ENCODE assay signal across 28 cellular contexts in the genomic region with DNA sequence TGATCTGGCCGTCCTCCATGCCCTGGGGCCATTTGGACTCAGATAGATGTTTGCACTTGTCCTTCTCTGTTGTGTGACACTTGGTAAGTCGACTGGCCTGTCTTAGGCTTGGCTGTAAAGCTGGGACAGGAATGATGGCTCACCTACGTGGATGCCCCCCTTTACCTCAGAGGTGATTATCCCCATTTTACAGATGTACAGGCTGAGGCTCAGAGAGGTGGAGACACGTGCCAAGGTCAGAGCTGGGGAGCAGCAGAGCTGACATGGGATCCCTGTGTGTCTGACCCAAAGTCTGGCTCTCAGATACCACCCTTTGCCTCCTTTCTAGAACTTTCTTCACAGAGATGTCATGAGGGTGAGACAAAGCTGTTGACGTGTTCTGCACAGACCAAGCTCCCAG.
"Had no signal": no experiment of that assay in that cellular context is flagged by ENCODE, and none has a peak within 500 bp of the region (broad histone marks: within the 10 kb centered on the region; RNA-seq: fewer than 3 reads in every experiment).

No MANE protein-coding gene starts in this region.

- ATAC-seq: activated CD4-positive, alpha-beta T cell treated with anti-CD3 and anti-CD28 coated beads for 36 hours; activated CD8-positive, alpha-beta memory T cell treated with anti-CD3 and anti-CD28 coated beads, Interleukin-2, amount 10 ng/mL, durations not matched to agents 7 days and 5 days; activated CD8-positive, alpha-beta T cell treated with anti-CD3 and anti-CD28 coated beads, Interleukin-2, amount 10 ng/mL, durations not matched to agents 7 days and 5 days; body of pancreas; esophagus mucosa had no signal

- FAIRE-seq: endometrium, frontal cortex had no signal

- H3K27me3 Mint-ChIP-seq: activated CD8-positive, alpha-beta memory T cell treated with anti-CD3 and anti-CD28 coated beads, Interleukin-2, amount 10 ng/mL, durations not matched to agents 7 days and 5 days had no signal

- H3K4me1 ChIP-seq: colonic mucosa had no signal

- DNase-seq: activated CD4-positive, alpha-beta memory T cell treated with anti-CD3 and anti-CD28 coated beads for 36 hours; activated CD4-positive, alpha-beta T cell treated with anti-CD3 and anti-CD28 coated beads for 36 hours; activated CD4-positive, alpha-beta T cell treated with anti-CD3 and anti-CD28 coated beads, Interleukin-2, amount 10 ng/mL, durations not matched to agents 24 days and 14 days; activated CD4-positive, CD25-positive, alpha-beta regulatory T cell; activated CD4-positive, CD25-positive, alpha-beta regulatory T cell treated with anti-CD3 and anti-CD28 coated beads, Interleukin-2, amount 50 U/mL, for 72 hours; activated CD8-positive, alpha-beta memory T cell treated with anti-CD3 and anti-CD28 coated beads, Interleukin-2, amount 10 ng/mL, durations not matched to agents 7 days and 5 days; activated CD8-positive, alpha-beta memory T cell treated with anti-CD3 and anti-CD28 coated beads, Interleukin-2, amount 50 U/mL, for 4 hours; activated CD8-positive, alpha-beta T cell treated with anti-CD3 and anti-CD28 coated beads, Interleukin-2, amount 10 ng/mL, durations not matched to agents 7 days and 5 days; activated effector memory CD4-positive, alpha-beta T cell treated with anti-CD3 and anti-CD28 coated beads, Interleukin-2, amount 50 U/mL, for 16 hours; activated naive CD4-positive, alpha-beta T cell treated with anti-CD3 and anti-CD28 coated beads for 36 hours; activated T-cell treated with anti-CD3 and anti-CD28 coated beads, Interleukin-2, amount 50 U/mL, for 1 hour; activated T-cell treated with anti-CD3 and anti-CD28 coated beads, Interleukin-2, amount 50 U/mL, for 48 hours; adrenal gland; amygdala; aorta; body of pancreas; central memory CD4-positive, alpha-beta T cell; cerebellar nuclear complex; colonic mucosa; effector CD8-positive, alpha-beta T cell; foreskin fibroblast; T-helper 2 cell had no signal

- H3K27ac Mint-ChIP-seq: activated CD4-positive, alpha-beta memory T cell treated with anti-CD3 and anti-CD28 coated beads for 36 hours; activated CD4-positive, alpha-beta T cell treated with anti-CD3 and anti-CD28 coated beads for 36 hours; activated CD4-positive, alpha-beta T cell treated with anti-CD3 and anti-CD28 coated beads, Interleukin-2, amount 10 ng/mL, durations not matched to agents 24 days and 14 days; activated CD8-positive, alpha-beta memory T cell treated with anti-CD3 and anti-CD28 coated beads, Interleukin-2, amount 10 ng/mL, durations not matched to agents 7 days and 5 days; activated CD8-positive, alpha-beta T cell treated with anti-CD3 and anti-CD28 coated beads, Interleukin-2, amount 10 ng/mL, durations not matched to agents 7 days and 5 days; activated naive CD4-positive, alpha-beta T cell treated with anti-CD3 and anti-CD28 coated beads for 36 hours; activated naive CD8-positive, alpha-beta T cell; activated T-helper 1 cell treated with anti-CD3 and anti-CD28 coated beads, Interleukin-12 subunit alpha, Interleukin-12 subunit beta, Interleukin-2, Interleukin-4 antibody, amounts not matched to agents 30 ng/mL and 10 ng/mL and 1 ng/mL, durations not matched to agents 14 hours and 24 hours and 36 hours; activated T-helper 2 cell treated with anti-CD3 and anti-CD28 coated beads, Interferon-gamma antibody, Interleukin-2, Interleukin-4, amounts not matched to agents 10 μg/mL and 5 μg/mL and 100 μg/mL, durations not matched to agents 14 hours and 24 hours and 36 hours had no signal

- H3K4me3 ChIP-seq: adrenal gland, body of pancreas, colonic mucosa had no signal

- H3K36me3 Mint-ChIP-seq: activated CD8-positive, alpha-beta memory T cell treated with anti-CD3 and anti-CD28 coated beads, Interleukin-2, amount 10 ng/mL, durations not matched to agents 7 days and 5 days had no signal

- H3K9me3 ChIP-seq: body of pancreas, colonic mucosa had no signal

- H3K27ac ChIP-seq: adrenal gland, body of pancreas, colonic mucosa had no signal

- H3K4me3 Mint-ChIP-seq: activated CD4-positive, alpha-beta memory T cell treated with anti-CD3 and anti-CD28 coated beads for 36 hours; activated CD4-positive, alpha-beta T cell treated with anti-CD3 and anti-CD28 coated beads for 36 hours; activated CD4-positive, alpha-beta T cell treated with anti-CD3 and anti-CD28 coated beads, Interleukin-2, amount 10 ng/mL, durations not matched to agents 24 days and 14 days; activated CD8-positive, alpha-beta memory T cell treated with anti-CD3 and anti-CD28 coated beads, Interleukin-2, amount 10 ng/mL, durations not matched to agents 7 days and 5 days; activated CD8-positive, alpha-beta T cell treated with anti-CD3 and anti-CD28 coated beads, Interleukin-2, amount 10 ng/mL, durations not matched to agents 7 days and 5 days; activated naive CD4-positive, alpha-beta T cell treated with anti-CD3 and anti-CD28 coated beads for 36 hours; activated naive CD8-positive, alpha-beta T cell; activated T-helper 1 cell treated with anti-CD3 and anti-CD28 coated beads, Interleukin-12 subunit alpha, Interleukin-12 subunit beta, Interleukin-2, Interleukin-4 antibody, amounts not matched to agents 30 ng/mL and 10 ng/mL and 1 ng/mL, durations not matched to agents 14 hours and 24 hours and 36 hours had no signal

- H3K36me3 ChIP-seq: colonic mucosa had no signal

- H3K4me1 Mint-ChIP-seq: activated CD4-positive, alpha-beta T cell treated with anti-CD3 and anti-CD28 coated beads for 36 hours; activated CD4-positive, alpha-beta T cell treated with anti-CD3 and anti-CD28 coated beads, Interleukin-2, amount 10 ng/mL, durations not matched to agents 24 days and 14 days; activated CD8-positive, alpha-beta memory T cell treated with anti-CD3 and anti-CD28 coated beads, Interleukin-2, amount 10 ng/mL, durations not matched to agents 7 days and 5 days had no signal

- H3K27me3 ChIP-seq: adrenal gland, body of pancreas, colonic mucosa had no signal
